In genomic region chr22:39988386-39989114, GRCh38 we compare ENCODE assay signal across 1 cellular context.
TF ChIP-seq lines count a peak whose summit lies in the region.

No MANE protein-coding gene starts in this region.

TF ChIP-seq in K562, 482 proteins besides CTCF, POLR2A, EP300 and RAD21 (continues in another document):
- TF ChIP-seq RCOR1 (IDR thresholded peaks at IDR 0.05; ENCODE audit: borderline replicate concordance in 1 of 2, low read depth in 2 of 2, low read length in 2 of 2) (peak in 1 of 2 experiments; percentile 26; a peak in 1 of 4 replicates), POLR2B (IDR thresholded peaks at IDR 0.05; ENCODE audit: low read depth, partially characterized antibody) (peak; percentile 48), ZC3H8 (IDR thresholded peaks at IDR 0.05) (no peak), MYC (IDR thresholded peaks at IDR 0.05; ENCODE audit: low read depth, low read length) (no peak), MYC (CRISPR knock-in tag; IDR thresholded peaks at IDR 0.05; ENCODE audit: borderline replicate concordance, low read depth) (peak; percentile 42; the same call in 1 of the 2 replicates), ZNF592 (IDR thresholded peaks at IDR 0.05) (0 out of 2 replicates have a peak, but pooled peaks have one; percentile 55), DDX20 (tag; IDR thresholded peaks at IDR 0.05; ENCODE audit: low read depth) (no peak), PHTF2 (CRISPR knock-in tag; IDR thresholded peaks at IDR 0.05) (no peak), ZEB2 (IDR thresholded peaks at IDR 0.05) (peak; percentile 14; the same call in 1 of the 2 replicates), NRF1 (conservative IDR thresholded peaks at IDR 0.05 in 1 of 2, IDR thresholded peaks at IDR 0.05 in 1 of 2) (0 out of 4 replicates have a peak, but pooled peaks of 1 of the 2 experiments have one; percentile 18), SREBF1 (IDR thresholded peaks at IDR 0.05; ENCODE audit: borderline replicate concordance, low read depth, low read length) (0 out of 2 replicates have a peak, but pooled peaks have one; percentile 60), MIER1 (IDR thresholded peaks at IDR 0.05; ENCODE audit: low read depth) (no peak), CREB1 (IDR thresholded peaks at IDR 0.05) (peak; percentile 71), CREB1 (CRISPR knock-in tag; IDR thresholded peaks at IDR 0.05) (peak; percentile 68), SMAD4 (CRISPR knock-in tag; conservative IDR thresholded peaks at IDR 0.05) (0 out of 2 replicates have a peak, but pooled peaks have one; percentile 26), JUND (IDR thresholded peaks at IDR 0.05; ENCODE audit: borderline replicate concordance, low read depth, low read length) (peak; percentile 44; the same call in 1 of the 2 replicates), JUND (tag; IDR thresholded peaks at IDR 0.05; ENCODE audit: borderline replicate concordance, low read depth, low read length) (no peak; the same call in 2 of the 3 replicates), NR2C1 (IDR thresholded peaks at IDR 0.05) (no peak), NR2C1 (tag; IDR thresholded peaks at IDR 0.05) (no peak), MAZ (CRISPR knock-in tag; conservative IDR thresholded peaks at IDR 0.05 in 1 of 2, IDR thresholded peaks at IDR 0.05 in 1 of 2) (peak in 1 of 2 experiments; percentile 77; a peak in 2 of 4 replicates), TRIM24 (IDR thresholded peaks at IDR 0.05) (peak in 1 of 2 experiments; percentile 20; a peak in 1 of 4 replicates), ZNF589 (CRISPR knock-in tag; IDR thresholded peaks at IDR 0.05; ENCODE audit: low read depth) (no peak), ARID1B (IDR thresholded peaks at IDR 0.05) (peak; percentile 37; the same call in 1 of the 2 replicates), HNRNPLL (IDR thresholded peaks at IDR 0.05; ENCODE audit: low read depth, low read length, poor library complexity, severe bottlenecking) (no peak), CREM (IDR thresholded peaks at IDR 0.05; ENCODE audit: low read depth) (peak; percentile 91), ZNF584 (CRISPR knock-in tag; IDR thresholded peaks at IDR 0.05; ENCODE audit: low read depth) (peak; percentile 62; the same call in 1 of the 2 replicates), CEBPG (CRISPR knock-in tag; IDR thresholded peaks at IDR 0.05) (peak; percentile 95), CEBPG (tag; conservative IDR thresholded peaks at IDR 0.05 in 1 of 2, IDR thresholded peaks at IDR 0.05 in 1 of 2) (peak in 1 of 2 experiments; percentile 79; a peak in 2 of 4 replicates), ZNF347 (CRISPR knock-in tag; IDR thresholded peaks at IDR 0.05; ENCODE audit: low read depth) (no peak), FOXK2 (conservative IDR thresholded peaks at IDR 0.05 in 1 of 2, IDR thresholded peaks at IDR 0.05 in 1 of 2; ENCODE audit: low read depth in 2 of 2) (peak in 1 of 2 experiments; percentile 69; a peak in 3 of 4 replicates), CXXC5 (CRISPR knock-in tag; IDR thresholded peaks at IDR 0.05) (peak; percentile 45), ATF7 (IDR thresholded peaks at IDR 0.05) (peak; percentile 83), ZNF324 (CRISPR knock-in tag; IDR thresholded peaks at IDR 0.05) (no peak), CTBP1 (IDR thresholded peaks at IDR 0.05; ENCODE audit: borderline replicate concordance) (peak; percentile 52; the same call in 1 of the 2 replicates), CBX2 (IDR thresholded peaks at IDR 0.05; ENCODE audit: insufficient read depth, low read length, poor library complexity, severe bottlenecking) (no peak), ETV1 (tag; conservative IDR thresholded peaks at IDR 0.05; ENCODE audit: low read depth) (0 out of 2 replicates have a peak, but pooled peaks have one; percentile 29), XRCC4 (IDR thresholded peaks at IDR 0.05; ENCODE audit: extremely low read depth, insufficient read depth, insufficient read length) (no peak), ZSCAN32 (CRISPR knock-in tag; IDR thresholded peaks at IDR 0.05) (0 out of 2 replicates have a peak, but pooled peaks have one; percentile 15), ATF3 (IDR thresholded peaks at IDR 0.05) (peak; percentile 64; the same call in 1 of the 2 replicates), ATF3 (CRISPR knock-in tag; conservative IDR thresholded peaks at IDR 0.05) (no peak), NFIC (IDR thresholded peaks at IDR 0.05) (0 out of 2 replicates have a peak, but pooled peaks have one; percentile 6), VEZF1 (CRISPR knock-in tag; IDR thresholded peaks at IDR 0.05) (peak; percentile 61; the same call in 1 of the 2 replicates), RBFOX2 (IDR thresholded peaks at IDR 0.05; ENCODE audit: low read depth, low read length) (peak; percentile 58), POLR2H (tag; IDR thresholded peaks at IDR 0.05; ENCODE audit: low read depth) (peak; percentile 28; the same call in 1 of the 2 replicates), GTF2E2 (tag; IDR thresholded peaks at IDR 0.05) (0 out of 2 replicates have a peak, but pooled peaks have one; percentile 18), RAD51 (IDR thresholded peaks at IDR 0.05; ENCODE audit: borderline replicate concordance, low read depth) (peak; percentile 9; the same call in 1 of the 2 replicates), MNT (conservative IDR thresholded peaks at IDR 0.05) (peak; percentile 32 to 59; a peak in 2 of 4 replicates), TAF9B (IDR thresholded peaks at IDR 0.05; ENCODE audit: partially characterized antibody) (peak; percentile 16), TCF3 (CRISPR knock-in tag; IDR thresholded peaks at IDR 0.05) (no peak)
- TF ChIP-seq, protein P1, sequence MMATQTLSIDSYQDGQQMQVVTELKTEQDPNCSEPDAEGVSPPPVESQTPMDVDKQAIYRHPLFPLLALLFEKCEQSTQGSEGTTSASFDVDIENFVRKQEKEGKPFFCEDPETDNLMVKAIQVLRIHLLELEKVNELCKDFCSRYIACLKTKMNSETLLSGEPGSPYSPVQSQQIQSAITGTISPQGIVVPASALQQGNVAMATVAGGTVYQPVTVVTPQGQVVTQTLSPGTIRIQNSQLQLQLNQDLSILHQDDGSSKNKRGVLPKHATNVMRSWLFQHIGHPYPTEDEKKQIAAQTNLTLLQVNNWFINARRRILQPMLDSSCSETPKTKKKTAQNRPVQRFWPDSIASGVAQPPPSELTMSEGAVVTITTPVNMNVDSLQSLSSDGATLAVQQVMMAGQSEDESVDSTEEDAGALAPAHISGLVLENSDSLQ (IDR thresholded peaks at IDR 0.05), result peak; percentile 77
